20 cellular contexts compared by ENCODE assay signal in the genomic region with DNA sequence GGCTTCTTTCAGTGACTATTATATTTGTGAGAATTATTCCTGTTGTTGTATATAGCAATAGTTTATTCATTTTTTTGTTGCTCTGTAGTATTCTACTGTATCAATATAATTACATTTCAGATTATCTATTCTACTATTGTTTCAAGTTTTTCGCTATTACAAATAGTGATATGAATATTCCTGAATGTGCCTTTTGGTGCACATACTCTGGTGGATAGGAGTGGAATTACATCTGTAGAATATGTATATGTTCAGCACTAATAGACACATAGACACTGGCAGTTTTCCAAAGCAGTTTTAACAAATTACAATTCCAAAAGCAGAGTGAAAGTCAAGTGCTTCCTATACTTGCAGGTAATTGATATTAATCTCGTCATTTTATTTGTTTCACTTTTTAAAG.
A peak's percentile ranks its signal among the peaks of the same experiment; 100 is the strongest.
DNase-seq lines count a peak whose midpoint lies in the region; ATAC-seq and TF ChIP-seq lines count a peak whose summit lies in the region.
"Had no signal": no experiment of that assay in that cellular context is flagged by ENCODE, and none has a peak within 500 bp of the region (broad histone marks: within the 10 kb centered on the region; RNA-seq: fewer than 3 reads in every experiment).

No MANE protein-coding gene starts in this region.

- H3F3A ChIP-seq in MM.1S (ENCODE audit: insufficient read depth, low read length) = no peaks in the 10 kb centered on the region

- no peaks in the 10 kb centered on the region for H3K9me3 ChIP-seq in MM.1S (replicated peaks; ENCODE audit: insufficient read depth, low read length)
- H3K9me3 ChIP-seq: prostate gland had no signal

- no peak overlapping the region for H3K9ac ChIP-seq in MM.1S (ENCODE audit: low read length)

- H3K4me3 ChIP-seq in AG09309 (ENCODE audit: control insufficient read depth, low read depth, low read length) (no peak overlapping the region), MM.1S (ENCODE audit: low read length) (no peak overlapping the region), epithelial cell of esophagus (ENCODE audit: low read length) (no peak overlapping the region)
- H3K4me3 ChIP-seq: hepatocyte, Peyer's patch, prostate gland had no signal

- H2AFZ ChIP-seq in MM.1S (ENCODE audit: low read length) = no peak overlapping the region
- H2AFZ ChIP-seq: hepatocyte had no signal

- DNase-seq in AG09309 (ENCODE audit: low read depth) (no peak), MM.1S (no peak), epithelial cell of esophagus (ENCODE audit: low read depth) (peak; percentile 1), dedifferentiated amniotic fluid mesenchymal stem cell (ENCODE audit: extremely low spot score) (no peak)
- no peak for DNase-seq in activated CD4-positive, alpha-beta T cell treated with anti-CD3 and anti-CD28 coated beads for 4 hours
- DNase-seq: activated CD4-positive, alpha-beta T cell treated with anti-CD3 and anti-CD28 coated beads, Interleukin-2, amount 10 ng/mL, durations not matched to agents 7 days and 5 days; activated T-cell treated with anti-CD3 and anti-CD28 coated beads, Interleukin-2, amount 50 U/mL, for 4 hours; DMS79 treated with DMSO at 0.1 percent for 48 hours; IMR-90; NCI-H1417 treated with DMSO at 0.1 percent for 48 hours; Peyer's patch; stimulated activated CD4-positive, alpha-beta T cell treated with anti-CD3 and anti-CD28 coated beads, Interleukin-15, amount 100 ng/mL, for 24 hours; substantia nigra; T-helper 17 cell had no signal

- H4K20me1 ChIP-seq in MM.1S (ENCODE audit: insufficient read depth, low read length) = no peaks in the 10 kb centered on the region

- ATAC-seq in GM18519 (IDR thresholded peaks at IDR 0.05; ENCODE audit: low FRiP score, unreplicated experiment) (peak; percentile 67), GM19397 (IDR thresholded peaks at IDR 0.05; ENCODE audit: unreplicated experiment) (no peak), HG03108 (IDR thresholded peaks at IDR 0.05; ENCODE audit: unreplicated experiment) (no peak)
- ATAC-seq: activated T-cell treated with anti-CD3 and anti-CD28 coated beads, Interleukin-2, amount 50 U/mL, for 4 hours; T-helper 17 cell had no signal

- H3K27ac ChIP-seq in MM.1S (ENCODE audit: low read length) = no peak overlapping the region
- H3K27ac ChIP-seq: epithelial cell of prostate, hepatocyte, Peyer's patch, prostate gland had no signal

- no peaks in the 10 kb centered on the region for H3K9me2 ChIP-seq in MM.1S (replicated peaks; ENCODE audit: insufficient read depth, low read length)

- peak; percentile 9 for TF ChIP-seq CTCF in AG09309 (IDR thresholded peaks at IDR 0.05; ENCODE audit: control insufficient read depth, insufficient read depth, low read depth, low read length, missing control alignments)
- TF ChIP-seq CTCF in MM.1S (IDR thresholded peaks at IDR 0.05; ENCODE audit: low read length) = peak; percentile 8; the same call in 1 of the 2 replicates
- peak; percentile 29 for TF ChIP-seq CTCF in epithelial cell of esophagus (IDR thresholded peaks at IDR 0.05; ENCODE audit: insufficient read depth, low read depth, low read length, missing control alignments)

- H3K27me3 ChIP-seq in MM.1S (replicated peaks; ENCODE audit: insufficient read depth, low read length) = no peaks in the 10 kb centered on the region
- H3K27me3 ChIP-seq: hepatocyte, Peyer's patch had no signal

- no peaks in the 10 kb centered on the region for H3K36me3 ChIP-seq in MM.1S (replicated peaks; ENCODE audit: insufficient read depth, low read length)
- H3K36me3 ChIP-seq: Peyer's patch, prostate gland had no signal

- H3K4me2 ChIP-seq in MM.1S (ENCODE audit: low read depth, low read length) = no peak overlapping the region
- H3K4me2 ChIP-seq: hepatocyte had no signal

- H3K79me2 ChIP-seq in MM.1S (ENCODE audit: low read length) = no peaks in the 10 kb centered on the region
- H3K79me2 ChIP-seq: hepatocyte had no signal

- H3K4me1 ChIP-seq in MM.1S (ENCODE audit: low read length) = no peaks in the 10 kb centered on the region
- H3K4me1 ChIP-seq: Peyer's patch, prostate gland had no signal
